In genomic region chr1:29120955-29121485, GRCh38 we compare ENCODE assay signal across 8 cellular contexts. TPM values are rescaled to one million over a fixed set of nuclear protein-coding genes. Genes with fewer than 3 reads are reported as not detected.
A peak's percentile ranks its signal among the peaks of the same experiment; 100 is the strongest.
DNase-seq lines count a peak whose midpoint lies in the region; ATAC-seq and TF ChIP-seq lines count a peak whose summit lies in the region.

No MANE protein-coding gene starts in this region.

- H3K27me3 ChIP-seq in CD8-positive, alpha-beta T cell (ENCODE audit: insufficient read depth, low read length), result peaks cover 23% of the 10 kb centered on the region
- H3K27me3 ChIP-seq in MM.1S (replicated peaks; ENCODE audit: insufficient read depth, low read length), result peaks cover 31% of the 10 kb centered on the region
- H3K27me3 ChIP-seq in neutrophil, result peaks cover 71% of the 10 kb centered on the region

- no peaks in the 10 kb centered on the region for H3F3A ChIP-seq in MM.1S (ENCODE audit: insufficient read depth, low read length)

- CTCF ChIA-PET in CD8-positive, alpha-beta T cell (lab: Charles Lee), result interaction anchor here (0.8 to 2.4 kb wide), 8 partner anchors 8 to 767 kb away, joined by 3 to 12 read pairs (median 4); no protein-coding TSS in a partner anchor

- H3K27me3 Mint-ChIP-seq in CD8-positive, alpha-beta T cell (ENCODE audit: low read depth), result peaks cover 12% of the 10 kb centered on the region
- peaks cover 24% of the 10 kb centered on the region for H3K27me3 Mint-ChIP-seq in type B pancreatic cell

- H3K27ac Mint-ChIP-seq in CD8-positive, alpha-beta T cell, result no peak overlapping the region
- no peak overlapping the region for H3K27ac Mint-ChIP-seq in type B pancreatic cell

- H2AFZ ChIP-seq in MM.1S (ENCODE audit: low read length), result no peak overlapping the region

- intact Hi-C loops in CD8-positive, alpha-beta T cell (cut with DNase I, micrococcal nuclease), result loop anchor here (1.0 to 5.0 kb wide), 6 partner anchors 61 to 604 kb away; partner anchors contain the start of gene SRSF4 (in 1 of the 2)

- DNase-seq in CD8-positive, alpha-beta T cell, result peak; percentile 27 to 76 (median 56)
- DNase-seq in MM.1S (no peak), epithelial cell of proximal tubule (ENCODE audit: low read depth) (no peak), type B pancreatic cell (ENCODE audit: extremely low spot score, unreplicated experiment) (peak; percentile 75), HT-29 (ENCODE audit: low spot score) (no peak)
- peak; percentile 72 to 77 for DNase-seq in activated CD4-positive, alpha-beta T cell treated with anti-CD3 and anti-CD28 coated beads, Interleukin-2, amount 50 U/mL, for 48 hours

- peaks cover 17% of the 10 kb centered on the region for H3K36me3 ChIP-seq in CD8-positive, alpha-beta T cell (ENCODE audit: insufficient read depth, low read length)
- H3K36me3 ChIP-seq in MM.1S (replicated peaks; ENCODE audit: insufficient read depth, low read length) (no peaks in the 10 kb centered on the region), neutrophil (peaks cover 47% of the 10 kb centered on the region)

- H3K9me3 Mint-ChIP-seq in CD8-positive, alpha-beta T cell, result no peaks in the 10 kb centered on the region
- no peaks in the 10 kb centered on the region for H3K9me3 Mint-ChIP-seq in type B pancreatic cell

- peaks cover 13% of the 10 kb centered on the region for H3K4me1 Mint-ChIP-seq in CD8-positive, alpha-beta T cell (ENCODE audit: low read depth)
- H3K4me1 Mint-ChIP-seq in type B pancreatic cell (ENCODE audit: unreplicated experiment), result peaks cover 9% of the 10 kb centered on the region

- ATAC-seq in CD8-positive, alpha-beta T cell, result peak; percentile 80
- no peak for ATAC-seq in GM21528 (IDR thresholded peaks at IDR 0.05; ENCODE audit: low FRiP score, unreplicated experiment)

- POLR2A ChIA-PET in CD8-positive, alpha-beta T cell (lab: Charles Lee), result interaction anchor here (2.5 kb wide), 1 partner anchor 8 kb away, joined by 9 read pairs; no protein-coding TSS in a partner anchor

- H3K4me1 ChIP-seq in CD8-positive, alpha-beta T cell (ENCODE audit: insufficient read depth, low read length), result peaks cover 28% of the 10 kb centered on the region
- H3K4me1 ChIP-seq in MM.1S (ENCODE audit: low read length) (no peaks in the 10 kb centered on the region), neutrophil (ENCODE audit: control insufficient read depth in 1 of 2, insufficient read depth in 1 of 2, low read depth in 1 of 2, low read length in 1 of 2) (peaks cover 17 to 39% of the 10 kb centered on the region in 2 experiments)

- no peak overlapping the region for H3K4me3 ChIP-seq in CD8-positive, alpha-beta T cell (ENCODE audit: low read depth, low read length)
- no peak overlapping the region for H3K4me3 ChIP-seq in MM.1S (ENCODE audit: low read length)
- no peak overlapping the region for H3K4me3 ChIP-seq in epithelial cell of proximal tubule (ENCODE audit: low read depth, low read length)
- H3K4me3 ChIP-seq in neutrophil (ENCODE audit: low read depth in 1 of 2, low read length in 1 of 2), result no peak overlapping the region

- no peaks in the 10 kb centered on the region for H4K20me1 ChIP-seq in MM.1S (ENCODE audit: insufficient read depth, low read length)

- no peak overlapping the region for H3K4me2 ChIP-seq in MM.1S (ENCODE audit: low read depth, low read length)

- H3K9ac ChIP-seq in MM.1S (ENCODE audit: low read length), result no peak overlapping the region

- no peaks in the 10 kb centered on the region for H3K79me2 ChIP-seq in MM.1S (ENCODE audit: low read length)

- H3K27ac ChIP-seq in CD8-positive, alpha-beta T cell (ENCODE audit: low read depth, low read length), result no peak overlapping the region
- no peak overlapping the region for H3K27ac ChIP-seq in MM.1S (ENCODE audit: low read length)
- H3K27ac ChIP-seq in neutrophil, result no peak overlapping the region

- no peaks in the 10 kb centered on the region for H3K9me2 ChIP-seq in MM.1S (replicated peaks; ENCODE audit: insufficient read depth, low read length)

- H3K9me3 ChIP-seq in CD8-positive, alpha-beta T cell (ENCODE audit: low read length), result no peaks in the 10 kb centered on the region
- no peaks in the 10 kb centered on the region for H3K9me3 ChIP-seq in MM.1S (replicated peaks; ENCODE audit: insufficient read depth, low read length)
- H3K9me3 ChIP-seq in neutrophil, result no peaks in the 10 kb centered on the region

- H3K36me3 Mint-ChIP-seq in CD8-positive, alpha-beta T cell, result peaks cover 34% of the 10 kb centered on the region
- peaks cover 12% of the 10 kb centered on the region for H3K36me3 Mint-ChIP-seq in type B pancreatic cell

- peak; percentile 76 for TF ChIP-seq CTCF in CD8-positive, alpha-beta T cell (IDR thresholded peaks at IDR 0.05)
- peak; percentile 53 for TF ChIP-seq CTCF in MM.1S (IDR thresholded peaks at IDR 0.05; ENCODE audit: low read length)
- peak; percentile 45 for TF ChIP-seq CTCF in epithelial cell of proximal tubule (conservative IDR thresholded peaks at IDR 0.05; ENCODE audit: low read depth, low read length)
- peak; percentile 20 for TF ChIP-seq CTCF in neutrophil (IDR thresholded peaks at IDR 0.05)
- TF ChIP-seq CTCF in type B pancreatic cell (conservative IDR thresholded peaks at IDR 0.05), result peak; percentile 88

- H3K4me3 Mint-ChIP-seq in CD8-positive, alpha-beta T cell, result no peak overlapping the region
- peak overlapping the region; percentile 44 for H3K4me3 Mint-ChIP-seq in type B pancreatic cell

RNA-seq across cellular contexts. Expression of gene TMEM200B, which starts 2.7 kb away (rescaled TPM):
- not detected for total RNA-seq in CD8-positive, alpha-beta T cell
- total RNA-seq in epithelial cell of proximal tubule (6.9 and 14.9 TPM in 2 replicates), type B pancreatic cell (ENCODE audit: low replicate concordance) (4.5 and 8.3 TPM in 2 replicates)
- total RNA-seq in HT-29 (2014; rRNA removed; shearing (Covaris generic)), result not detected in 2 replicates

Comparison
In these comparisons a context has a peak if more than half of its experiments do, and no peak if none do; other contexts are left out.
1. DNase-seq: peak in CD8-positive, alpha-beta T cell (7 of 7), activated CD4-positive, alpha-beta T cell treated with anti-CD3 and anti-CD28 coated beads, Interleukin-2, amount 50 U/mL, for 48 hours (2 of 2) and type B pancreatic cell (single experiment); none in MM.1S (single experiment), epithelial cell of proximal tubule (single experiment) and HT-29 (single experiment).
2. CTCF ChIP-seq: peak in every context shown above with its lines; median percentile 88 in type B pancreatic cell; 76 in CD8-positive, alpha-beta T cell; 53 in MM.1S; 45 in epithelial cell of proximal tubule; 20 in neutrophil.